In the genomic region with DNA sequence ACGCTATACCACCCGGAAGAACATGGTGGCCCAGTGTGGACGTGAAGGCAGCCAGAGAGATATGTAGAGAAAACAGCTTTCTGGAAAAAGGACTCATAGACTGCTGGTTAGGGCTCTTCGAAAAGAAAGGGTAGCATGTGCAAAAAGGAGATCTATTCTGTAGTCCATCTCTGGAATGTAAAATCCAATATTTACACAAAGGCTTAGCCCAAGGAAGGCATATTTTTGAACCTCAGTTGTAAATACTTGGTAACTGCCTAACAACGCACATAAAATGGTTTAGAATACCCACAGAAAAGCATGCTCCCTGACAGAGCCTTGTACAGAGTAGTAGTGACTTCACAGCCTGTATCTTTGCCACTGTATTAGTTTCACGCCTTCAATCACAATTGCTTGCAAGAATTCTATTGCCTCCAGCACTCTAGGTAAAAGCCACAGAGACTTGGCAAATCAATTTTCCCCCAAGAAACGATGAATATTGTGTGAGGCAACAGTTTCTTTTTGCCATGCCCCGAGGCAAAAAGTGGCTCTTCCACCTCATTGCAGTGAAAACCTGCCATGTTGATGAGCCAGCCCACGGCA, we compare ENCODE assay signal across 1 cellular context.
TF ChIP-seq lines count a peak whose summit lies in the region.

No MANE protein-coding gene starts in this region.

TF ChIP-seq in HepG2, 621 proteins besides CTCF, POLR2A, EP300 and RAD21 (continued from another document):
- TF ChIP-seq CERS6 (CRISPR knock-in tag; IDR thresholded peaks at IDR 0.05), result no peak
- TF ChIP-seq HDAC2 (CRISPR knock-in tag; IDR thresholded peaks at IDR 0.05), result peak; percentile 70; the same call in 1 of the 2 replicates
- TF ChIP-seq CHCHD3 (CRISPR knock-in tag; IDR thresholded peaks at IDR 0.05), result no peak
- peak; percentile 18; the same call in 1 of the 2 replicates for TF ChIP-seq POGZ (CRISPR knock-in tag; IDR thresholded peaks at IDR 0.05)
- no peak for TF ChIP-seq ZBTB3 (CRISPR knock-in tag; IDR thresholded peaks at IDR 0.05; ENCODE audit: borderline replicate concordance, low read depth)
- no peak for TF ChIP-seq FIP1L1 (IDR thresholded peaks at IDR 0.05; ENCODE audit: borderline replicate concordance, insufficient read depth, low read depth, low read length)
- no peak for TF ChIP-seq NFKB2 (CRISPR knock-in tag; IDR thresholded peaks at IDR 0.05; ENCODE audit: borderline replicate concordance)
- no peak for TF ChIP-seq ZNF737 (CRISPR knock-in tag; IDR thresholded peaks at IDR 0.05; ENCODE audit: borderline replicate concordance)
- TF ChIP-seq ZNF331 (CRISPR knock-in tag; IDR thresholded peaks at IDR 0.05), result no peak
- TF ChIP-seq, protein P1, sequence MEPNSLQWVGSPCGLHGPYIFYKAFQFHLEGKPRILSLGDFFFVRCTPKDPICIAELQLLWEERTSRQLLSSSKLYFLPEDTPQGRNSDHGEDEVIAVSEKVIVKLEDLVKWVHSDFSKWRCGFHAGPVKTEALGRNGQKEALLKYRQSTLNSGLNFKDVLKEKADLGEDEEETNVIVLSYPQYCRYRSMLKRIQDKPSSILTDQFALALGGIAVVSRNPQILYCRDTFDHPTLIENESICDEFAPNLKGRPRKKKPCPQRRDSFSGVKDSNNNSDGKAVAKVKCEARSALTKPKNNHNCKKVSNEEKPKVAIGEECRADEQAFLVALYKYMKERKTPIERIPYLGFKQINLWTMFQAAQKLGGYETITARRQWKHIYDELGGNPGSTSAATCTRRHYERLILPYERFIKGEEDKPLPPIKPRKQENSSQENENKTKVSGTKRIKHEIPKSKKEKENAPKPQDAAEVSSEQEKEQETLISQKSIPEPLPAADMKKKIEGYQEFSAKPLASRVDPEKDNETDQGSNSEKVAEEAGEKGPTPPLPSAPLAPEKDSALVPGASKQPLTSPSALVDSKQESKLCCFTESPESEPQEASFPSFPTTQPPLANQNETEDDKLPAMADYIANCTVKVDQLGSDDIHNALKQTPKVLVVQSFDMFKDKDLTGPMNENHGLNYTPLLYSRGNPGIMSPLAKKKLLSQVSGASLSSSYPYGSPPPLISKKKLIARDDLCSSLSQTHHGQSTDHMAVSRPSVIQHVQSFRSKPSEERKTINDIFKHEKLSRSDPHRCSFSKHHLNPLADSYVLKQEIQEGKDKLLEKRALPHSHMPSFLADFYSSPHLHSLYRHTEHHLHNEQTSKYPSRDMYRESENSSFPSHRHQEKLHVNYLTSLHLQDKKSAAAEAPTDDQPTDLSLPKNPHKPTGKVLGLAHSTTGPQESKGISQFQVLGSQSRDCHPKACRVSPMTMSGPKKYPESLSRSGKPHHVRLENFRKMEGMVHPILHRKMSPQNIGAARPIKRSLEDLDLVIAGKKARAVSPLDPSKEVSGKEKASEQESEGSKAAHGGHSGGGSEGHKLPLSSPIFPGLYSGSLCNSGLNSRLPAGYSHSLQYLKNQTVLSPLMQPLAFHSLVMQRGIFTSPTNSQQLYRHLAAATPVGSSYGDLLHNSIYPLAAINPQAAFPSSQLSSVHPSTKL (CRISPR knock-in tag; IDR thresholded peaks at IDR 0.05), result peak; percentile 82; the same call in 1 of the 2 replicates
- TF ChIP-seq ZNF75D (CRISPR knock-in tag; IDR thresholded peaks at IDR 0.05; ENCODE audit: borderline replicate concordance), result no peak
- TF ChIP-seq FOXA3 (CRISPR knock-in tag; IDR thresholded peaks at IDR 0.05), result peak; percentile 92
- no peak for TF ChIP-seq FOXA1 (IDR thresholded peaks at IDR 0.05)
- peak; percentile 88 for TF ChIP-seq FOXA1 (CRISPR knock-in tag; IDR thresholded peaks at IDR 0.05)
- TF ChIP-seq SP2 (CRISPR knock-in tag; IDR thresholded peaks at IDR 0.05), result no peak
- TF ChIP-seq, protein P2, sequence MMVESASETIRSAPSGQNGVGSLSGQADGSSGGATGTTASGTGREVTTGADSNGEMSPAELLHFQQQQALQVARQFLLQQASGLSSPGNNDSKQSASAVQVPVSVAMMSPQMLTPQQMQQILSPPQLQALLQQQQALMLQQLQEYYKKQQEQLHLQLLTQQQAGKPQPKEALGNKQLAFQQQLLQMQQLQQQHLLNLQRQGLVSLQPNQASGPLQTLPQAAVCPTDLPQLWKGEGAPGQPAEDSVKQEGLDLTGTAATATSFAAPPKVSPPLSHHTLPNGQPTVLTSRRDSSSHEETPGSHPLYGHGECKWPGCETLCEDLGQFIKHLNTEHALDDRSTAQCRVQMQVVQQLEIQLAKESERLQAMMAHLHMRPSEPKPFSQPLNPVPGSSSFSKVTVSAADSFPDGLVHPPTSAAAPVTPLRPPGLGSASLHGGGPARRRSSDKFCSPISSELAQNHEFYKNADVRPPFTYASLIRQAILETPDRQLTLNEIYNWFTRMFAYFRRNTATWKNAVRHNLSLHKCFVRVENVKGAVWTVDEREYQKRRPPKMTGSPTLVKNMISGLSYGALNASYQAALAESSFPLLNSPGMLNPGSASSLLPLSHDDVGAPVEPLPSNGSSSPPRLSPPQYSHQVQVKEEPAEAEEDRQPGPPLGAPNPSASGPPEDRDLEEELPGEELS (CRISPR knock-in tag; IDR thresholded peaks at IDR 0.05), result 0 out of 2 replicates have a peak, but pooled peaks have one; percentile 33
- no peak for TF ChIP-seq ZNF383 (CRISPR knock-in tag; IDR thresholded peaks at IDR 0.05; ENCODE audit: borderline replicate concordance)
- peak; percentile 43; the same call in 1 of the 2 replicates for TF ChIP-seq HMG20A (CRISPR knock-in tag; IDR thresholded peaks at IDR 0.05; ENCODE audit: borderline replicate concordance)
- no peak for TF ChIP-seq ZNF781 (CRISPR knock-in tag; IDR thresholded peaks at IDR 0.05; ENCODE audit: borderline replicate concordance, not compliant biosample characterization)
- TF ChIP-seq SUZ12 (IDR thresholded peaks at IDR 0.05; ENCODE audit: low read depth, low read length), result no peak
- no peak for TF ChIP-seq ATF7 (IDR thresholded peaks at IDR 0.05)
- no peak for TF ChIP-seq ATF7 (CRISPR knock-in tag; IDR thresholded peaks at IDR 0.05)
- no peak for TF ChIP-seq EED (CRISPR knock-in tag; IDR thresholded peaks at IDR 0.05)
- no peak for TF ChIP-seq ZFX (CRISPR knock-in tag; IDR thresholded peaks at IDR 0.05; ENCODE audit: low read depth)
- TF ChIP-seq PAXIP1 (CRISPR knock-in tag; conservative IDR thresholded peaks at IDR 0.05), result peak; percentile 52
- no peak for TF ChIP-seq TAF1 (CRISPR knock-in tag; IDR thresholded peaks at IDR 0.05)
- no peak for TF ChIP-seq ZNF761 (CRISPR knock-in tag; conservative IDR thresholded peaks at IDR 0.05)
- no peak for TF ChIP-seq ZNF484 (CRISPR knock-in tag; IDR thresholded peaks at IDR 0.05; ENCODE audit: borderline replicate concordance, low read depth)
- no peak for TF ChIP-seq PRDM10 (CRISPR knock-in tag; IDR thresholded peaks at IDR 0.05; ENCODE audit: low read depth)
- peak; percentile 65 for TF ChIP-seq GATAD2A (CRISPR knock-in tag; IDR thresholded peaks at IDR 0.05)
- no peak for TF ChIP-seq ZNF619 (CRISPR knock-in tag; IDR thresholded peaks at IDR 0.05)
- peak; percentile 50; the same call in 1 of the 2 replicates for TF ChIP-seq ISL2 (CRISPR knock-in tag; IDR thresholded peaks at IDR 0.05)
- TF ChIP-seq ATF1 (CRISPR knock-in tag; IDR thresholded peaks at IDR 0.05), result 0 out of 2 replicates have a peak, but pooled peaks have one; percentile 44
- no peak for TF ChIP-seq ZNF816 (CRISPR knock-in tag; IDR thresholded peaks at IDR 0.05; ENCODE audit: borderline replicate concordance)
- no peak for TF ChIP-seq XBP1 (CRISPR knock-in tag; IDR thresholded peaks at IDR 0.05)
- TF ChIP-seq HOXA3 (CRISPR knock-in tag; IDR thresholded peaks at IDR 0.05), result no peak
- TF ChIP-seq TEAD2 (CRISPR knock-in tag; IDR thresholded peaks at IDR 0.05), result no peak
- TF ChIP-seq, protein P3, sequence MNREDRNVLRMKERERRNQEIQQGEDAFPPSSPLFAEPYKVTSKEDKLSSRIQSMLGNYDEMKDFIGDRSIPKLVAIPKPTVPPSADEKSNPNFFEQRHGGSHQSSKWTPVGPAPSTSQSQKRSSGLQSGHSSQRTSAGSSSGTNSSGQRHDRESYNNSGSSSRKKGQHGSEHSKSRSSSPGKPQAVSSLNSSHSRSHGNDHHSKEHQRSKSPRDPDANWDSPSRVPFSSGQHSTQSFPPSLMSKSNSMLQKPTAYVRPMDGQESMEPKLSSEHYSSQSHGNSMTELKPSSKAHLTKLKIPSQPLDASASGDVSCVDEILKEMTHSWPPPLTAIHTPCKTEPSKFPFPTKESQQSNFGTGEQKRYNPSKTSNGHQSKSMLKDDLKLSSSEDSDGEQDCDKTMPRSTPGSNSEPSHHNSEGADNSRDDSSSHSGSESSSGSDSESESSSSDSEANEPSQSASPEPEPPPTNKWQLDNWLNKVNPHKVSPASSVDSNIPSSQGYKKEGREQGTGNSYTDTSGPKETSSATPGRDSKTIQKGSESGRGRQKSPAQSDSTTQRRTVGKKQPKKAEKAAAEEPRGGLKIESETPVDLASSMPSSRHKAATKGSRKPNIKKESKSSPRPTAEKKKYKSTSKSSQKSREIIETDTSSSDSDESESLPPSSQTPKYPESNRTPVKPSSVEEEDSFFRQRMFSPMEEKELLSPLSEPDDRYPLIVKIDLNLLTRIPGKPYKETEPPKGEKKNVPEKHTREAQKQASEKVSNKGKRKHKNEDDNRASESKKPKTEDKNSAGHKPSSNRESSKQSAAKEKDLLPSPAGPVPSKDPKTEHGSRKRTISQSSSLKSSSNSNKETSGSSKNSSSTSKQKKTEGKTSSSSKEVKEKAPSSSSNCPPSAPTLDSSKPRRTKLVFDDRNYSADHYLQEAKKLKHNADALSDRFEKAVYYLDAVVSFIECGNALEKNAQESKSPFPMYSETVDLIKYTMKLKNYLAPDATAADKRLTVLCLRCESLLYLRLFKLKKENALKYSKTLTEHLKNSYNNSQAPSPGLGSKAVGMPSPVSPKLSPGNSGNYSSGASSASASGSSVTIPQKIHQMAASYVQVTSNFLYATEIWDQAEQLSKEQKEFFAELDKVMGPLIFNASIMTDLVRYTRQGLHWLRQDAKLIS (CRISPR knock-in tag; IDR thresholded peaks at IDR 0.05), result no peak
- TF ChIP-seq KAT8 (CRISPR knock-in tag; IDR thresholded peaks at IDR 0.05), result 0 out of 2 replicates have a peak, but pooled peaks have one; percentile 20
- no peak for TF ChIP-seq SMARCE1 (IDR thresholded peaks at IDR 0.05; ENCODE audit: borderline replicate concordance)
- TF ChIP-seq PPARG (CRISPR knock-in tag; conservative IDR thresholded peaks at IDR 0.05), result 0 out of 2 replicates have a peak, but pooled peaks have one; percentile 26
- TF ChIP-seq SALL1 (CRISPR knock-in tag; IDR thresholded peaks at IDR 0.05), result no peak
- TF ChIP-seq ZBTB42 (CRISPR knock-in tag; IDR thresholded peaks at IDR 0.05), result no peak
- no peak for TF ChIP-seq ZNF333 (CRISPR knock-in tag; IDR thresholded peaks at IDR 0.05; ENCODE audit: borderline replicate concordance)
